Comparison of ENCODE assay signal across 8 cellular contexts in genomic region chr22:37079668-37080171, GRCh38.
A peak's percentile ranks its signal among the peaks of the same experiment; 100 is the strongest.
DNase-seq lines count a peak whose midpoint lies in the region; ATAC-seq lines count a peak whose summit lies in the region.

No MANE protein-coding gene starts in this region.

- DNase-seq in NAMALWA (ENCODE audit: low spot score) (peak; percentile 47), germinal center (ENCODE audit: low spot score) (peak; percentile 29), COR-L47 (lab: John Stamatoyannopoulos, UW) (no peak), 8988T (no peak)
- DNase-seq in activated CD8-positive, alpha-beta memory T cell treated with anti-CD3 and anti-CD28 coated beads, Interleukin-2, amount 50 U/mL, for 4 hours: peak; percentile 81
- DNase-seq in stimulated activated CD8-positive, alpha-beta memory T cell treated with anti-CD3 and anti-CD28 coated beads, Interleukin-4, amount 100 ng/mL, for 24 hours (ENCODE audit: low read depth): peak; percentile 62

- ATAC-seq in GM19467 (IDR thresholded peaks at IDR 0.05; ENCODE audit: unreplicated experiment) (no peak), GM21576 (IDR thresholded peaks at IDR 0.05; ENCODE audit: unreplicated experiment) (no peak)

Comparison
In these comparisons a context has a peak if more than half of its experiments do, and no peak if none do; other contexts are left out.
1. DNase-seq: peak in NAMALWA (single experiment), activated CD8-positive, alpha-beta memory T cell treated with anti-CD3 and anti-CD28 coated beads, Interleukin-2, amount 50 U/mL, for 4 hours (single experiment), germinal center (single experiment) and stimulated activated CD8-positive, alpha-beta memory T cell treated with anti-CD3 and anti-CD28 coated beads, Interleukin-4, amount 100 ng/mL, for 24 hours (single experiment); none in COR-L47 (single experiment) and 8988T (single experiment).